8 cellular contexts compared by ENCODE assay signal in the genomic region with DNA sequence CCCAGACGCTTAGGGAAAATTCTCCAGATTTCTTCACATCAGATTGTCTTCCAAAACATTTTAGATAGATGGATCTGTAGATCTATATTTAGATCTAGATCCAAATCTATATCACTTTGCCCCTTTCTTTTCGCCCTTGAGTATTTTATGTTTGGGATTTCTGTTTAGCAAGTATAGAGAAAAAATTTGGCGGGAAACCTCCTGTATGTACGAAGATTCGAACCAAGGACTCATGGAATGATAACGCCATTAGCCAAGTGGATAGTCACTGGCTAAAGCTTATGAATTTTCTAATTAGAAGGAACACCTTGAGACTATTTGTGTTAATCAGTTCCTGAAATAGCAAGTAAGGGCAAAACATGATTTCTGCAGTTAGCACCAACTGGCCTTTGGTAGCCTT. TPM values are rescaled to one million over a fixed set of nuclear protein-coding genes. Genes with fewer than 3 reads are reported as not detected.
DNase-seq lines count a peak whose midpoint lies in the region; ATAC-seq, FAIRE-seq and TF ChIP-seq lines count a peak whose summit lies in the region.

No MANE protein-coding gene starts in this region.

- H3K9me1 ChIP-seq in K562 (ENCODE audit: control insufficient read depth, insufficient read depth, low read length) = no peaks in the 10 kb centered on the region

- BruUV-seq in A673 (replicated peaks; lab: Mats Ljungman, UMichigan) (no TSS peak), K562 (replicated peaks; lab: Mats Ljungman, UMichigan) (no TSS peak)

- intact Hi-C loops in A673 (cut with micrococcal nuclease; ENCODE audit: unreplicated experiment) (loop anchor here (10.0 kb wide), 1 partner anchor 163 kb away; no protein-coding TSS in a partner anchor), K562 (cut with micrococcal nuclease) (loop anchor here (2.0 to 10.0 kb wide), 3 partner anchors 61 to 293 kb away; partner anchors contain the start of genes ARHGAP21 and PRTFDC1)

- H3K4me3 ChIP-seq in A673 (ENCODE audit: low read depth, low read length, poor library complexity, severe bottlenecking) (peak overlapping the region; percentile 51), K562 (peak overlapping the region; percentile 49), mucosa of stomach (ENCODE audit: low read length) (no peak overlapping the region)

- TF ChIP-seq POLR2A in K562 (conservative IDR thresholded peaks at IDR 0.05) = no peak

- no peaks in the 10 kb centered on the region for H3K27me3 Mint-ChIP-seq in HFFc6 (ENCODE audit: insufficient read depth)

- peak; percentile 37 for FAIRE-seq in K562 (lab: Jason Lieb, UNC)

- DNase-seq in A673 (ENCODE audit: low spot score) (peak; percentile 10), HFFc6 (no peak), K562 (ENCODE audit: extremely low read depth in 1 of 4, low spot score in 3 of 4) (peak in 1 of 4 experiments; percentile 41), dermis blood vessel endothelial cell (no peak), GM03348 (ENCODE audit: low spot score) (no peak)
- DNase-seq in stimulated activated CD4-positive, alpha-beta T cell treated with anti-CD3 and anti-CD28 coated beads, Interleukin-4, amount 100 ng/mL, for 4 hours = no peak

- H2AFZ ChIP-seq in K562 (ENCODE audit: low read depth, low read length) = peak overlapping the region; percentile 94

- CTCF ChIA-PET in A673 (lab: Charles Lee) (no interaction called here), K562 (lab: Yijun Ruan, JAX; ENCODE audit: low intra/inter-chr PET ratio) (no interaction called here)

- H3K27ac Mint-ChIP-seq in HFFc6 = peak overlapping the region; percentile 92

- no peak for ATAC-seq in K562
- no peak for ATAC-seq in HG03097 (IDR thresholded peaks at IDR 0.05; ENCODE audit: low FRiP score, unreplicated experiment)

- H3K9me3 Mint-ChIP-seq in HFFc6 = no peaks in the 10 kb centered on the region

- TF ChIP-seq CTCF in A673 (conservative IDR thresholded peaks at IDR 0.05; ENCODE audit: low read depth, low read length) (no peak), HFFc6 (IDR thresholded peaks at IDR 0.05) (no peak), K562 (IDR thresholded peaks at IDR 0.05 in 2 of 3, conservative IDR thresholded peaks at IDR 0.05 in 1 of 3; ENCODE audit: insufficient read depth in 2 of 3, low read depth in 1 of 3, low read length in 3 of 3) (no peak)

- no peaks in the 10 kb centered on the region for H3K36me3 ChIP-seq in A673 (ENCODE audit: insufficient read depth, low read length, poor library complexity, severe bottlenecking)
- H3K36me3 ChIP-seq in K562 (ENCODE audit: control insufficient read depth, insufficient read depth, low read length) = no peaks in the 10 kb centered on the region; the same call in 2 of the 3 replicates
- no peaks in the 10 kb centered on the region for H3K36me3 ChIP-seq in mucosa of stomach (ENCODE audit: control insufficient read depth, insufficient read depth, low read length)

- H3K27me3 ChIP-seq in A673 (replicated peaks; ENCODE audit: insufficient read depth, low read depth, low read length, poor library complexity) (no peaks in the 10 kb centered on the region), K562 (ENCODE audit: control insufficient read depth in 2 of 2, insufficient read depth in 2 of 2, low read length in 2 of 2) (no peaks in the 10 kb centered on the region), mucosa of stomach (ENCODE audit: control insufficient read depth, insufficient read depth, low read length) (no peaks in the 10 kb centered on the region)

- H3K9ac ChIP-seq in K562 (ENCODE audit: insufficient read depth in 1 of 2, low read depth in 2 of 2, low read length in 2 of 2) (peak overlapping the region in 1 of 2 experiments; percentile 86; a peak in 2 of 4 replicates), mucosa of stomach (ENCODE audit: low read length) (peak overlapping the region; percentile 77)

- in situ Hi-C loops in K562 (cut with MboI) = no loop called here

- peaks cover 36% of the 10 kb centered on the region for H3K4me1 Mint-ChIP-seq in HFFc6 (ENCODE audit: low read depth)

- TF ChIP-seq RAD21 in K562 (CRISPR knock-in tag; conservative IDR thresholded peaks at IDR 0.05 in 1 of 2, IDR thresholded peaks at IDR 0.05 in 1 of 2) = no peak

- H3K4me3 Mint-ChIP-seq in HFFc6 = peak overlapping the region; percentile 91

- peak overlapping the region; percentile 86; the same call in 1 of the 2 replicates for H3K4me2 ChIP-seq in K562 (ENCODE audit: insufficient read depth, low read length)

- H3K27ac ChIP-seq in A673 (ENCODE audit: low read depth, low read length, poor library complexity, severe bottlenecking) (no peak overlapping the region), K562 (ENCODE audit: extremely low read depth, low read depth, low read length) (peak overlapping the region; percentile 94; the same call in 2 of the 3 replicates)

- no peaks in the 10 kb centered on the region for H3K9me3 ChIP-seq in A673 (ENCODE audit: low read depth, low read length, poor library complexity, severe bottlenecking)
- no peaks in the 10 kb centered on the region for H3K9me3 ChIP-seq in K562 (replicated peaks; ENCODE audit: control insufficient read depth, insufficient read depth, low read depth, low read length)
- H3K9me3 ChIP-seq in mucosa of stomach (ENCODE audit: control insufficient read depth, low read length) = no peaks in the 10 kb centered on the region

- no peak for TF ChIP-seq EP300 in K562 (IDR thresholded peaks at IDR 0.05; ENCODE audit: low read length)

- 48% methylated on average over 6 of the region's 6 CpGs for WGBS in K562 (ENCODE audit: insufficient coverage, low coverage, missing lambda C conversion rate)

- no peaks in the 10 kb centered on the region for H4K20me1 ChIP-seq in K562 (replicated peaks; ENCODE audit: control insufficient read depth, insufficient read depth, low read length)

- H3K79me2 ChIP-seq in K562 (ENCODE audit: control insufficient read depth, insufficient read depth, low read length) = peaks cover 14% of the 10 kb centered on the region

- POLR2A ChIA-PET in A673 (lab: Charles Lee; ENCODE audit: low non-redundant PET) = interaction anchor here (0.5 kb wide), 1 partner anchor 169 kb away, joined by 3 read pairs; no protein-coding TSS in a partner anchor
- POLR2A ChIA-PET in K562 (lab: Yijun Ruan, JAX) = interaction anchor here (0.9 kb wide), 1 partner anchor 314 kb away, joined by 3 read pairs; no protein-coding TSS in a partner anchor

- H3K36me3 Mint-ChIP-seq in HFFc6 (ENCODE audit: low read depth) = no peaks in the 10 kb centered on the region; the same call in 1 of the 2 replicates

- H3K4me1 ChIP-seq in A673 (ENCODE audit: insufficient read depth, low read length, poor library complexity, severe bottlenecking) = peaks cover 6% of the 10 kb centered on the region
- H3K4me1 ChIP-seq in K562 (replicated peaks in 1 of 2; ENCODE audit: control insufficient read depth in 2 of 2, insufficient read depth in 2 of 2, low read length in 2 of 2) = peaks cover 7 to 9% of the 10 kb centered on the region in 2 experiments
- no peaks in the 10 kb centered on the region for H3K4me1 ChIP-seq in mucosa of stomach (ENCODE audit: control insufficient read depth, insufficient read depth, low read length)

RNA-seq across cellular contexts. Expression of gene THNSL1, which starts 1.2 kb away (rescaled TPM):
- total RNA-seq in A673 (2021) (6.2 and 7.1 TPM in 2 replicates), K562 (2014; rRNA removed) (3.2 and 4.7 TPM in 2 replicates), K562 (2014; rRNA removed; fragmentation: Illumina TruSeq; extraction: Trizol) (8.6 and 8.9 TPM in 2 replicates), K562 (2015; rRNA removed; fragmentation: Illumina TruSeq; extraction: Trizol) (5.8 and 6.3 TPM in 2 replicates), K562 (2021) (6.2 and 6.4 TPM in 2 replicates), dermis blood vessel endothelial cell (2.9 and 4.3 TPM in 2 replicates)
- 1 to 10 TPM; 2.8 to 4.4 (median 3.6) TPM for total RNA-seq in HFFc6 (2021; fragmentation: NEBNext Ultra II Directional; extraction: Animal tissue kit (Norgen Biotek cat#: 25700))
- total RNA-seq in K562 (2011; cell fraction: chromatin; rRNA removed; ENCODE audit: low replicate concordance) = 1.1 and 3.9 TPM in 2 replicates
- total RNA-seq in K562 (2011; cell fraction: nucleolus; rRNA removed) = 0.33 and 0.92 TPM in 2 replicates
- total RNA-seq in K562 (2011; cell fraction: nucleoplasm; rRNA removed) = 1.5 and 2.0 TPM in 2 replicates
- polyA plus RNA-seq in K562 (2011; rRNA removed) (6.0 and 7.5 TPM in 2 replicates), K562 (2014; fragmentation: Illumina TruSeq; extraction: Trizol) (6.4 and 7.0 TPM in 2 replicates), K562 (2014; fragmentation: Nextera tagmentation; extraction: Ambion mirVana) (1 to 10 TPM; 5.9 to 7.6 TPM), K562 (2014; rRNA removed) (4.2 and 4.5 TPM in 2 replicates)
- polyA plus RNA-seq in K562 (2011; cell fraction: cytosol; rRNA removed) = 1.3 and 2.5 TPM in 2 replicates
- polyA plus RNA-seq in K562 (2011; cell fraction: nucleus; rRNA removed) = 1.4 and 2.0 TPM in 2 replicates
- polyA plus RNA-seq in K562 (2012) = 3.5 and 5.3 TPM in 2 replicates
- 6.9 and 9.7 TPM in 2 replicates for polyA minus RNA-seq in K562 (2011; rRNA and poly(A)+ RNA removed)
- 2.4 and 3.3 TPM in 2 replicates for polyA minus RNA-seq in K562 (2011; cell fraction: cytosol; rRNA and poly(A)+ RNA removed)
- 1.3 and 3.0 TPM in 2 replicates for polyA minus RNA-seq in K562 (2011; cell fraction: nucleus; rRNA and poly(A)+ RNA removed)

RNA-seq across cellular contexts. Expression of gene ENKUR, which starts 1.7 kb away (rescaled TPM):
- total RNA-seq in A673 (2021) (0.17 TPM in 1 of 2 replicates, not detected in the other), K562 (2014; rRNA removed) (0.12 and 0.14 TPM in 2 replicates), K562 (2014; rRNA removed; fragmentation: Illumina TruSeq; extraction: Trizol) (0.06 and 0.25 TPM in 2 replicates), K562 (2015; rRNA removed; fragmentation: Illumina TruSeq; extraction: Trizol) (0.11 TPM in 2 replicates), K562 (2021) (0.09 and 0.20 TPM in 2 replicates), dermis blood vessel endothelial cell (0.09 and 0.17 TPM in 2 replicates)
- under 1 TPM in 5 of 6 experiments, not detected in 1; 0.14 to 0.33 (median 0.23) TPM for total RNA-seq in HFFc6 (2021; fragmentation: NEBNext Ultra II Directional; extraction: Animal tissue kit (Norgen Biotek cat#: 25700))
- total RNA-seq in K562 (2011; cell fraction: chromatin; rRNA removed; ENCODE audit: low replicate concordance) = 0.25 and 0.79 TPM in 2 replicates
- total RNA-seq in K562 (2011; cell fraction: nucleolus; rRNA removed) = 0.13 TPM in 1 of 2 replicates, not detected in the other
- total RNA-seq in K562 (2011; cell fraction: nucleoplasm; rRNA removed) = 0.61 TPM in 1 of 2 replicates, not detected in the other
- polyA plus RNA-seq in K562 (2011; rRNA removed) (0.19 and 0.46 TPM in 2 replicates), K562 (2014; fragmentation: Illumina TruSeq; extraction: Trizol) (0.21 TPM in 1 of 2 replicates, not detected in the other), K562 (2014; fragmentation: Nextera tagmentation; extraction: Ambion mirVana) (under 1 TPM; 0.06 to 0.07 TPM), K562 (2014; rRNA removed) (0.28 TPM in 1 of 2 replicates, not detected in the other)
- polyA plus RNA-seq in K562 (2011; cell fraction: cytosol; rRNA removed) = 0.03 and 0.09 TPM in 2 replicates
- 0.14 and 0.15 TPM in 2 replicates for polyA plus RNA-seq in K562 (2011; cell fraction: nucleus; rRNA removed)
- polyA plus RNA-seq in K562 (2012) = 0.14 and 0.23 TPM in 2 replicates
- polyA minus RNA-seq in K562 (2011; rRNA and poly(A)+ RNA removed) = 0.21 and 0.28 TPM in 2 replicates
- polyA minus RNA-seq in K562 (2011; cell fraction: cytosol; rRNA and poly(A)+ RNA removed) = not detected in 2 replicates
- polyA minus RNA-seq in K562 (2011; cell fraction: nucleus; rRNA and poly(A)+ RNA removed) = 0.22 TPM in 1 of 2 replicates, not detected in the other
